In genomic region chr10:17872191-17873091, GRCh38 we compare ENCODE assay signal across 8 cellular contexts.
DNase-seq lines count a peak whose midpoint lies in the region; ATAC-seq and TF ChIP-seq lines count a peak whose summit lies in the region.

No MANE protein-coding gene starts in this region.

- ATAC-seq in HG02981 (IDR thresholded peaks at IDR 0.05; ENCODE audit: unreplicated experiment) (no peak), Right ventricle myocardium superior (ENCODE audit: poor library complexity) (no peak)

- no peaks in the 10 kb centered on the region for H3K27me3 ChIP-seq in endocrine pancreas (ENCODE audit: control insufficient read depth, insufficient read depth, low read length)

- intact Hi-C loops in Right ventricle myocardium superior (cut with DNase I) = no loop called here

- no peak overlapping the region for H3K9ac ChIP-seq in endocrine pancreas (ENCODE audit: control insufficient read depth, insufficient read depth, low read length)

- TF ChIP-seq CTCF in retinal pigment epithelial cell (conservative IDR thresholded peaks at IDR 0.05; ENCODE audit: low read depth, low read length) = peak; percentile 30

- no peaks in the 10 kb centered on the region for H3K36me3 ChIP-seq in endocrine pancreas (ENCODE audit: control insufficient read depth, insufficient read depth, low read length)

- H3K4me1 ChIP-seq in endocrine pancreas (ENCODE audit: control insufficient read depth, insufficient read depth, low read length) = no peaks in the 10 kb centered on the region

- peak; percentile 0 to 4 for DNase-seq in NCI-H524 (lab: John Stamatoyannopoulos, UW)
- no peak for DNase-seq in NCI-H524 treated with DMSO at 0.1 percent for 48 hours (lab: John Stamatoyannopoulos, UW)
- DNase-seq in NCI-H1694 (lab: John Stamatoyannopoulos, UW) = peak; percentile 35
- no peak for DNase-seq in retinal pigment epithelial cell (ENCODE audit: low read depth)
- no peak for DNase-seq in amygdala (lab: John Stamatoyannopoulos, UW)
- DNase-seq in Right ventricle myocardium superior = no peak

- H3K4me3 ChIP-seq in endocrine pancreas (ENCODE audit: control insufficient read depth, insufficient read depth, low read length) = peak overlapping the region; percentile 31
- no peak overlapping the region for H3K4me3 ChIP-seq in retinal pigment epithelial cell (ENCODE audit: low read length)

- H3K9me3 ChIP-seq in endocrine pancreas (ENCODE audit: control insufficient read depth, low read length) = no peaks in the 10 kb centered on the region

Comparison
In these comparisons a context has a peak if more than half of its experiments do, and no peak if none do; other contexts are left out.
1. DNase-seq: peak in NCI-H524 (2 of 2) and NCI-H1694 (single experiment); none in NCI-H524 treated with DMSO at 0.1 percent for 48 hours (single experiment), retinal pigment epithelial cell (single experiment), amygdala (0 of 56) and Right ventricle myocardium superior (single experiment).